In genomic region chr3:15964605-15965061, GRCh38 we compare ENCODE assay signal across 12 cellular contexts.
A peak's percentile ranks its signal among the peaks of the same experiment; 100 is the strongest.
DNase-seq lines count a peak whose midpoint lies in the region; ATAC-seq and TF ChIP-seq lines count a peak whose summit lies in the region.
"Had no signal": no experiment of that assay in that cellular context is flagged by ENCODE, and none has a peak within 500 bp of the region (broad histone marks: within the 10 kb centered on the region; RNA-seq: fewer than 3 reads in every experiment).

No MANE protein-coding gene starts in this region.

- no peaks in the 10 kb centered on the region for H3K36me3 ChIP-seq in MG63
- H3K36me3 ChIP-seq: colonic mucosa, Peyer's patch had no signal

- ATAC-seq in natural killer cell (no peak), GM19463 (IDR thresholded peaks at IDR 0.05; ENCODE audit: unreplicated experiment) (no peak)

- 0 out of 2 replicates have a peak overlapping the region, but pooled peaks have one; percentile 2 for H3K4me3 ChIP-seq in AG10803 (ENCODE audit: low read length)
- H3K4me3 ChIP-seq in MG63, result no peak overlapping the region
- no peak overlapping the region for H3K4me3 ChIP-seq in cardiac fibroblast (replicated peaks in 1 of 2; ENCODE audit: low read depth in 2 of 2, low read length in 2 of 2)
- H3K4me3 ChIP-seq: colonic mucosa, Peyer's patch had no signal

- intact Hi-C loops in natural killer cell (cut with micrococcal nuclease), result no loop called here

- no peaks in the 10 kb centered on the region for H3K9me3 Mint-ChIP-seq in natural killer cell
- H3K9me3 Mint-ChIP-seq: memory B cell had no signal

- in situ Hi-C loops in GM13977 (cut with MboI; ENCODE audit: low pct_unique_long_range_greater_than_20kb, low sequenced_read_pairs, unreplicated experiment), result no loop called here

- H3K4me1 Mint-ChIP-seq in natural killer cell, result no peaks in the 10 kb centered on the region
- H3K4me1 Mint-ChIP-seq: memory B cell had no signal

- H3K27me3 ChIP-seq in MG63, result no peaks in the 10 kb centered on the region
- H3K27me3 ChIP-seq: colonic mucosa, Peyer's patch had no signal

- H3K27ac Mint-ChIP-seq in natural killer cell, result no peak overlapping the region
- H3K27ac Mint-ChIP-seq: memory B cell had no signal

- H3K27me3 Mint-ChIP-seq in natural killer cell (ENCODE audit: low read depth in 2 of 2), result peaks cover 8 to 15% of the 10 kb centered on the region in 2 donors
- H3K27me3 Mint-ChIP-seq: memory B cell had no signal

- no peaks in the 10 kb centered on the region for H3K36me3 Mint-ChIP-seq in natural killer cell

- H3K4me3 Mint-ChIP-seq in natural killer cell, result no peak overlapping the region
- H3K4me3 Mint-ChIP-seq: memory B cell had no signal

- no peaks in the 10 kb centered on the region for H3K9me3 ChIP-seq in MG63
- H3K9me3 ChIP-seq: colonic mucosa, Peyer's patch had no signal

- DNase-seq in AG10803 (ENCODE audit: low read depth) (peak; percentile 46), MG63 (peak; percentile 70), cardiac fibroblast (ENCODE audit: low read depth in 2 of 2) (peak; percentile 11 to 40), myocyte (ENCODE audit: low read depth) (peak; percentile 75), GM13977 (ENCODE audit: low spot score) (no peak), natural killer cell (no peak), T-helper 2 cell (no peak)
- DNase-seq: activated CD8-positive, alpha-beta memory T cell treated with anti-CD3 and anti-CD28 coated beads, Interleukin-2, amount 50 U/mL, for 48 hours; colonic mucosa; Peyer's patch had no signal

- no peak for TF ChIP-seq CTCF in AG10803 (conservative IDR thresholded peaks at IDR 0.05; ENCODE audit: low read length)
- no peak for TF ChIP-seq CTCF in cardiac fibroblast (IDR thresholded peaks at IDR 0.05; ENCODE audit: low read depth, low read length)
- no peak for TF ChIP-seq CTCF in GM13977 (IDR thresholded peaks at IDR 0.05; ENCODE audit: extremely low read depth, insufficient read depth, missing control alignments)
- TF ChIP-seq CTCF in natural killer cell (IDR thresholded peaks at IDR 0.05), result no peak

Comparison
In these comparisons a context has a peak if more than half of its experiments do, and no peak if none do; other contexts are left out.
1. DNase-seq: peak in AG10803 (single experiment), MG63 (single experiment), cardiac fibroblast (2 of 2) and myocyte (single experiment); none in GM13977 (single experiment), natural killer cell (single experiment) and T-helper 2 cell (0 of 5).